10 cellular contexts compared by ENCODE assay signal in the genomic region with DNA sequence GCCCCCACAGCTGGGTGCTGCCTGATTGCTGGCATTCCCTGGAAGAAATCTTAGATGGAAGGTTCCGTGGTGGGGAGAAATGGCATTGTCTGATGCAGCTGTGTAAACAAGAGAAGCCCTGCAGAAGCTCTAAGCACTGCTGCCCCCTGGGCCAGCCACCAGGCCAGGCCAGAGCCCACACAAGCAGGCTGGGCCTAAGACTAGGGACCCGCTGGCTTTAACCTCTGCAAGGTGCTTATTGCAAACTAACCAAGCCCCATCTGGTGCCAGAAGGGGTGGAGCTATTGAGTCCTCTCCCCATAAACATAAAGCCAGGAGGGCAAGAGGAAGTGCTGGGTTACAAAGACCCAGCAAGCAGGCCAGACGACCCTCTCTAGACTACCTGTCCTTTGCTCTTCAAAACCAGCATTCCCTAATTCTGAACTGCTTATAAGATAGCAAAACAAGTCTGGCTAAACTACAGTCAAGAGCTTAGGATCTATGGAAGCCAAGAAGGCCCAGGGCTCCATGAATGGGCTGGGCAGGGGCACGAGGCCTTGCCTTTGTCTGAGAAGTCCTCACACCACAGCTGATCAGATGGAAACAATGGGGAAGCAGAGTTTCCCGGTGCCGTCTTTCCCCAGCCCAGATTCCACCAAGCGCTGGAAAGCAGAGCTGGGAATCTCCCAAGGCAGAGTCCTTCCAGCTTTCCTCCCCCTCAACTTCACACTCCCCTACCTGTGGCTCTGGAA.
DNase-seq lines count a peak whose midpoint lies in the region; ATAC-seq and TF ChIP-seq lines count a peak whose summit lies in the region.
"Had no signal": no experiment of that assay in that cellular context is flagged by ENCODE, and none has a peak within 500 bp of the region (broad histone marks: within the 10 kb centered on the region; RNA-seq: fewer than 3 reads in every experiment).

No MANE protein-coding gene starts in this region.

- TF ChIP-seq CTCF in 22Rv1 (IDR thresholded peaks at IDR 0.05) = no peak
- no peak for TF ChIP-seq CTCF in HL-60 (IDR thresholded peaks at IDR 0.05; ENCODE audit: insufficient read depth, low read length)

- H3K27ac ChIP-seq in 22Rv1 (peak overlapping the region; percentile 30), HL-60 (replicated peaks) (peak overlapping the region; percentile 95)

- no peaks in the 10 kb centered on the region for H3K27me3 ChIP-seq in HL-60 (ENCODE audit: insufficient read depth, poor library complexity, severe bottlenecking)
- H3K27me3 ChIP-seq: gastroesophageal sphincter had no signal

- no peak for ATAC-seq in HG03108 (IDR thresholded peaks at IDR 0.05; ENCODE audit: unreplicated experiment)
- no peak for ATAC-seq in HG02885 (IDR thresholded peaks at IDR 0.05; ENCODE audit: poor library complexity, unreplicated experiment)
- ATAC-seq: gastroesophageal sphincter had no signal

- H3K4me3 ChIP-seq in HL-60 (replicated peaks; ENCODE audit: insufficient read depth, low read length) = no peak overlapping the region
- H3K4me3 ChIP-seq: gastroesophageal sphincter had no signal

- peak in 1 of 2 experiments; percentile 88 for DNase-seq in HL-60 (ENCODE audit: low read depth in 1 of 2, low spot score in 1 of 2)
- DNase-seq in SHP77 (lab: John Stamatoyannopoulos, UW) = peak; percentile 92 to 95
- DNase-seq in left kidney (ENCODE audit: low read depth, low spot score) = peak; percentile 74
- no peak for DNase-seq in stimulated activated naive CD4-positive, alpha-beta T cell treated with Interleukin-2 at 50 U/mL for 16 hours (lab: John Stamatoyannopoulos, UW)
- no peak for DNase-seq in superior temporal gyrus (ENCODE audit: extremely low spot score)
- DNase-seq: activated CD4-positive, alpha-beta T cell treated with anti-CD3 and anti-CD28 coated beads, Interleukin-2, amount 50 U/mL, for 1 hour had no signal

Comparison
In these comparisons a context has a peak if more than half of its experiments do, and no peak if none do; other contexts are left out.
1. DNase-seq: peak in SHP77 (2 of 2) and left kidney (single experiment); none in stimulated activated naive CD4-positive, alpha-beta T cell treated with Interleukin-2 at 50 U/mL for 16 hours (single experiment) and superior temporal gyrus (single experiment).